Comparison of ENCODE assay signal across 10 cellular contexts in genomic region chr1:171350579-171350978, GRCh38. TPM values are rescaled to one million over a fixed set of nuclear protein-coding genes. Genes with fewer than 3 reads are reported as not detected.
"Had no signal": no experiment of that assay in that cellular context is flagged by ENCODE, and none has a peak within 500 bp of the region (broad histone marks: within the 10 kb centered on the region; RNA-seq: fewer than 3 reads in every experiment).

No MANE protein-coding gene starts in this region.

- FAIRE-seq: HTR-8/SVneo, K562 had no signal

- H2AFZ ChIP-seq: GM23338 had no signal

- H3K36me3 ChIP-seq: HAP-1 had no signal

- H3K4me3 ChIP-seq: GM23338, HAP-1, K562 had no signal

- H3K9me3 ChIP-seq: HAP-1 had no signal

- ATAC-seq: GM23338, HCT116, K562 had no signal

- H3K4me2 ChIP-seq: GM23338 had no signal

- H3K4me1 ChIP-seq: HAP-1 had no signal

- DNase-seq: H7, HFFc6, IMR-90, KG1 had no signal

RNA-seq across cellular contexts. Expression of gene FMO4, which starts 36.6 kb away (rescaled TPM):
- total RNA-seq: HT-29 had no signal
